ENCODE assay signal across 1 cellular context in genomic region chr9:128250839-128251558, GRCh38.
TF ChIP-seq lines count a peak whose summit lies in the region.

No MANE protein-coding gene starts in this region.

TF ChIP-seq in IMR-90, 13 proteins besides CTCF, POLR2A, EP300 and RAD21:
- no peak for TF ChIP-seq MXI1 (IDR thresholded peaks at IDR 0.05; ENCODE audit: borderline replicate concordance, low read depth, low read length)
- no peak for TF ChIP-seq CHD1 (IDR thresholded peaks at IDR 0.05; ENCODE audit: low read depth, low read length)
- no peak for TF ChIP-seq FOS (IDR thresholded peaks at IDR 0.05; ENCODE audit: low read depth, low read length)
- TF ChIP-seq NFE2L2 (IDR thresholded peaks at IDR 0.05; ENCODE audit: low read depth, low read length): no peak
- TF ChIP-seq SMC3 (IDR thresholded peaks at IDR 0.05; ENCODE audit: low read depth, low read length): no peak
- TF ChIP-seq MAZ (IDR thresholded peaks at IDR 0.05; ENCODE audit: borderline replicate concordance, low read depth, low read length): no peak
- no peak for TF ChIP-seq USF2 (IDR thresholded peaks at IDR 0.05; ENCODE audit: low read depth, low read length)
- no peak for TF ChIP-seq BHLHE40 (IDR thresholded peaks at IDR 0.05; ENCODE audit: low read depth, low read length)
- no peak for TF ChIP-seq RFX5 (IDR thresholded peaks at IDR 0.05; ENCODE audit: low read depth, low read length)
- TF ChIP-seq RCOR1 (IDR thresholded peaks at IDR 0.05; ENCODE audit: insufficient replicate concordance, low read length): no peak
- no peak for TF ChIP-seq CEBPB (IDR thresholded peaks at IDR 0.05; ENCODE audit: low read depth, low read length)
- no peak for TF ChIP-seq MAFK (IDR thresholded peaks at IDR 0.05; ENCODE audit: low read depth, low read length)
- no peak for TF ChIP-seq ELK1 (IDR thresholded peaks at IDR 0.05; ENCODE audit: borderline replicate concordance, low read depth, low read length)
